In the genomic region with DNA sequence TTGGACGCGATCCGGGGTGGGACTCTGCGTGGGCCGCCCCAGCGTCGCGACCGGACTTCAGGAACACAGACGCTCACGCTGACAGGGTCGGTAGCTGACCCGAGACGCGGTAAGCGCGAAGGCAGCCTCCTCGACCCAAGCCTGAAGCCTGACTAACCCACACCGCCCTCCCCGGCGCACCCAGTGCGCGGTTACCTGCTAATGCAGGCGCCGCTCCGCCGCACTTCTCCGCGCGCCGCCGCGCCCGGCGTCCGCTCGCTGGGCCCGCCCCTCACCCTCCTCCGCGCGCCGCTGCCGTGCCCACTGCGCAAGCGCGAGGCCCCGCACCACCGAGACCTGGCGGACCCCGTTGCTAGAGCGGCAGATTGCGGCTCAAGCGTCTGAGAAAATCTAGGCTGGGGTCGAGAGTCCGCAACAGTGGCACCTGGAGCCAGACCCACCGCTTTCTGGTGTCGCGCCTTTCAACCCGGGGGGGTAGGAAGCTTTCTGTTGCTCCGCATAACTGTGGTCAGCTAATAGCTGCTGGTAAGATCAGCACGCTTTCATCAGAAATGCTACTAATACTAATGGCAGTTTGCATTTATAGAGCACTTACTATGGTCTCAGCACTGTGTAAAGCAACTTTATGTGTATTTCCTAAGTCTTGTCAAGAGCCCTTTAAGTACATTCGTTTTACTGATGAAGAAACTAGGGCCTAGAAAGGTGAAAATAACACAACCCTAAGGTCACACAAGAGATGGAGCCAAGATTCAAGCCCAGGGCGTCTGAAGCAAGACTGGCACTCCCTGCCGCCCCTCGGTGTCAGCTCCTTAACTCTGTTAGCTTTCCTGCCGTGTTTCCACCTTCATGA, we compare ENCODE assay signal across 8 cellular contexts.
DNase-seq lines count a peak whose midpoint lies in the region; ATAC-seq, FAIRE-seq and TF ChIP-seq lines count a peak whose summit lies in the region.

TSS of gene TBCCD1 (minus strand) at position 268 of the 850 bp plus-strand sequence. CDS start 3,010 bp downstream, outside the sequence.

- DNase-seq in D721Med (ENCODE audit: insufficient read length, low spot score), result peak; percentile 33
- peak; percentile 88 for DNase-seq in HuH-7 (ENCODE audit: low spot score)
- DNase-seq in activated T-cell treated with anti-CD3 and anti-CD28 coated beads for 24 hours (ENCODE audit: low read depth), result peak; percentile 95
- peak; percentile 45 for DNase-seq in epidermal melanocyte (ENCODE audit: insufficient read length, low spot score)
- peak; percentile 77 for DNase-seq in middle frontal gyrus (ENCODE audit: extremely low spot score, low spot score)
- DNase-seq in stimulated activated CD8-positive, alpha-beta memory T cell treated with anti-CD3 and anti-CD28 coated beads, Interleukin-2, amount 100 ng/mL, for 1 hour (ENCODE audit: low read depth in 2 of 2), result peak; percentile 90 to 92

- peak within 1 kb of the TSS; percentile 89 for H3K9ac ChIP-seq in OCI-LY1 (ENCODE audit: low read length)

- H3K4me3 ChIP-seq in OCI-LY1 (ENCODE audit: low read depth, low read length, poor library complexity, severe bottlenecking), result peak within 1 kb of the TSS; percentile 79

- H3K27me3 ChIP-seq in OCI-LY1 (ENCODE audit: insufficient read depth, low read length), result no peaks in the 10 kb centered on the region

- H3K4me1 ChIP-seq in OCI-LY1 (ENCODE audit: insufficient read depth, low read length, severe bottlenecking), result peaks cover 40% of the 10 kb centered on the region

- peaks cover 19% of the 10 kb centered on the region for H3K79me2 ChIP-seq in OCI-LY1 (ENCODE audit: insufficient read depth, low read length)

- no peak within 1 kb of the TSS for H2AFZ ChIP-seq in OCI-LY1 (ENCODE audit: low read length)

- H3K27ac ChIP-seq in OCI-LY1 (ENCODE audit: low read depth, low read length, poor library complexity, severe bottlenecking), result peak within 1 kb of the TSS; percentile 86

- FAIRE-seq in D721Med (lab: Jason Lieb, UNC), result no peak

- H3K4me2 ChIP-seq in OCI-LY1 (ENCODE audit: low read length), result peak within 1 kb of the TSS; percentile 97

- peak; percentile 52 for ATAC-seq in GM21515 (IDR thresholded peaks at IDR 0.05; ENCODE audit: unreplicated experiment)

- no peaks in the 10 kb centered on the region for H3K9me2 ChIP-seq in OCI-LY1 (ENCODE audit: low read depth, low read length)

- no peak for TF ChIP-seq CTCF in D721Med (IDR thresholded peaks at IDR 0.05; ENCODE audit: insufficient read depth, missing control alignments)
- TF ChIP-seq CTCF in OCI-LY1 (IDR thresholded peaks at IDR 0.05; ENCODE audit: low read length), result no peak

- H4K20me1 ChIP-seq in OCI-LY1 (ENCODE audit: insufficient read depth, low read length), result no peaks in the 10 kb centered on the region

- no peaks in the 10 kb centered on the region for H3F3A ChIP-seq in OCI-LY1 (ENCODE audit: insufficient read depth, low read length)

- H3K36me3 ChIP-seq in OCI-LY1 (ENCODE audit: insufficient read depth, low read length), result peaks cover 25% of the 10 kb centered on the region

- H3K9me3 ChIP-seq in OCI-LY1 (ENCODE audit: low read length), result no peaks in the 10 kb centered on the region

Comparison
In these comparisons a context has a peak if more than half of its experiments do, and no peak if none do; other contexts are left out.
1. Peak in every context shown above with its lines: DNase-seq, ATAC-seq, H3K4me3 ChIP-seq and H3K27ac ChIP-seq.
2. DNase-seq: peak in every context shown above with its lines; median percentile 95 in activated T-cell treated with anti-CD3 and anti-CD28 coated beads for 24 hours; 91 in stimulated activated CD8-positive, alpha-beta memory T cell treated with anti-CD3 and anti-CD28 coated beads, Interleukin-2, amount 100 ng/mL, for 1 hour; 88 in HuH-7; 77 in middle frontal gyrus; 45 in epidermal melanocyte; 33 in D721Med.